ENCODE assay signal across 1 cellular context in the genomic region with DNA sequence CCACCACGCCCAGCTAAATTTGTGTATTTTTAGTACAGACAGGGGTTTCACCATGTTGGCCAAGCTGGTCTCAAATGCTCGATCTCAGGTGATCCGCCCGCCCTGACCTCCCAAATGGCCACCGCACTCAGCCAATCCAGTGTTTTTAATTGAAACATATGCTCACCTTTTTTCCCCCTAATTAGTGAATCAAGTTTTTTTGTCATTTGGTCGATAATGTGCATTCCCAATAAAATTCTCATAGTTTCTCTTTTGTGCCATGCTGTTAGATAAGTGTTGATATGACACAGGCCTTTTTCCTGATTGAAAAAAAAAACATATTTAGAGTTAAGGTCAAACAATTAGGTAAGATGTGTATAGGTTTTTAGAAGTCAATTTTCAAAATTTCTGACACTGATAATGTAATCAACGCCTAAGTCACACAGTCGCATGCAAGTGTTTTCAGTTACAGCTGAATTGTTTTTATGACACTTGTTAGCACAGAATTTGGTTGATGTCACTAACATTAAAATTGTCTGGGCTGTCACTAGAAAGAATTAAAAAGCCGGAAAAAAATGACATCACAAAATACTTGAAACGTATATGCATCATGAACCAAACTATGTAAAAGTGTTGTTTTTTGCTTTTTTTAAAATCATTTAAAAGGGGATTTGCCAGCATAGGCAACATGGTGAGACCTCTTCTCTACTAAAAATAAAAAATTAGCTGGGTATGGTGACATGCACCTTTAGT.
TF ChIP-seq lines count a peak whose summit lies in the region.

No MANE protein-coding gene starts in this region.

TF ChIP-seq in GM23338, 12 proteins besides CTCF, POLR2A, EP300 and RAD21:
- TF ChIP-seq CREB1 (CRISPR knock-in tag; IDR thresholded peaks at IDR 0.05; ENCODE audit: low read depth) (no peak), ZNF331 (CRISPR knock-in tag; IDR thresholded peaks at IDR 0.05; ENCODE audit: low read depth) (no peak), EZH2 (IDR thresholded peaks at IDR 0.05; ENCODE audit: low read depth, unreplicated experiment) (no peak), STAT1 (IDR thresholded peaks at IDR 0.05; ENCODE audit: unreplicated experiment) (no peak)
- TF ChIP-seq, protein P1, sequence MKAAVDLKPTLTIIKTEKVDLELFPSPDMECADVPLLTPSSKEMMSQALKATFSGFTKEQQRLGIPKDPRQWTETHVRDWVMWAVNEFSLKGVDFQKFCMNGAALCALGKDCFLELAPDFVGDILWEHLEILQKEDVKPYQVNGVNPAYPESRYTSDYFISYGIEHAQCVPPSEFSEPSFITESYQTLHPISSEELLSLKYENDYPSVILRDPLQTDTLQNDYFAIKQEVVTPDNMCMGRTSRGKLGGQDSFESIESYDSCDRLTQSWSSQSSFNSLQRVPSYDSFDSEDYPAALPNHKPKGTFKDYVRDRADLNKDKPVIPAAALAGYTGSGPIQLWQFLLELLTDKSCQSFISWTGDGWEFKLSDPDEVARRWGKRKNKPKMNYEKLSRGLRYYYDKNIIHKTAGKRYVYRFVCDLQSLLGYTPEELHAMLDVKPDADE (IDR thresholded peaks at IDR 0.05), result no peak
